Comparison of ENCODE assay signal across 20 cellular contexts in the genomic region with DNA sequence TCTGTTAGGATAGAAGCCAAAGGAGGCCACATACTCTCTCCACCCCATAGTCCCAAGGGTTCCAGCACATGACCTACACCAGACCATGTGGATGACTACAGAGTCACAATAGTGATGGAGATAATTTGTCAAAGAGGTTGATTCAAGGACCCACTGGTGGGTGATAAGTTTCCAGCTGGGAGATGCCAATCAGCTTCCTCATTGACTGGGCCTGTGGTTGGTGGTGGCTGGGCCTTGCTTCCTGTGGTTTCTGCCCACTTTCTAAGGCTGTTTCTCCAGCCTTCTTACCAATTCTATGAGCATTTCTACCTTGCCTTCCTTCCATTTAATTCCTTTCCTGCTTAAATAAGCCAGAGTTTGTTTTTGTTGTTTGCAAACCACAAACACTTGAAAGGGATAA.
DNase-seq lines count a peak whose midpoint lies in the region; ATAC-seq and TF ChIP-seq lines count a peak whose summit lies in the region.
"Had no signal": no experiment of that assay in that cellular context is flagged by ENCODE, and none has a peak within 500 bp of the region (broad histone marks: within the 10 kb centered on the region; RNA-seq: fewer than 3 reads in every experiment).

No MANE protein-coding gene starts in this region.

- DNase-seq in CMK (ENCODE audit: low read depth) = peak; percentile 41
- peak; percentile 54 for DNase-seq in KBM-7
- DNase-seq in OCI-M1 (lab: John Stamatoyannopoulos, UW) = peak; percentile 35
- peak; percentile 0 for DNase-seq in fibroblast of mammary gland (ENCODE audit: low read depth)
- no peak for DNase-seq in stimulated activated CD4-positive, alpha-beta T cell treated with anti-CD3 and anti-CD28 coated beads, Interleukin-4, amount 100 ng/mL, for 4 hours
- DNase-seq: dorsolateral prefrontal cortex; left cardiac atrium; mesendoderm; NCI-H1694 treated with DMSO at 0.1 percent for 48 hours; NCI-H446; SHP77 treated with DMSO at 0.1 percent for 48 hours; stimulated activated CD4-positive, alpha-beta T cell treated with anti-CD3 and anti-CD28 coated beads, Interleukin-1b, Interleukin-23, amount 100 ng/mL, for 48 hours; stomach; T-helper 2 cell; upper lobe of left lung had no signal

- H3K4me3 ChIP-seq in fibroblast of mammary gland (ENCODE audit: control insufficient read depth, low read depth, low read length) = no peak overlapping the region
- H3K4me3 ChIP-seq: dorsolateral prefrontal cortex, GM23338, stomach, upper lobe of left lung had no signal

- in situ Hi-C loops in KBM-7 (cut with MboI; ENCODE audit: low pct_unique_long_range_greater_than_20kb, low sequenced_read_pairs) = no loop called here

- ATAC-seq in GM19397 (IDR thresholded peaks at IDR 0.05; ENCODE audit: unreplicated experiment) = no peak
- ATAC-seq in GM21723 (IDR thresholded peaks at IDR 0.05; ENCODE audit: unreplicated experiment) = no peak
- no peak for ATAC-seq in HG02885 (IDR thresholded peaks at IDR 0.05; ENCODE audit: poor library complexity, unreplicated experiment)
- ATAC-seq: activated CD4-positive, CD25-positive, alpha-beta regulatory T cell treated with anti-CD3 and anti-CD28 coated beads, Interleukin-2, amount 50 U/mL, for 24 hours; GM23338; left cardiac atrium had no signal

- no peak for TF ChIP-seq CTCF in fibroblast of mammary gland (conservative IDR thresholded peaks at IDR 0.05; ENCODE audit: control insufficient read depth, insufficient read depth, low read depth, low read length)

Comparison
In these comparisons a context has a peak if more than half of its experiments do, and no peak if none do; other contexts are left out.
1. DNase-seq: peak in CMK (single experiment), KBM-7 (single experiment), OCI-M1 (single experiment) and fibroblast of mammary gland (single experiment); none in stimulated activated CD4-positive, alpha-beta T cell treated with anti-CD3 and anti-CD28 coated beads, Interleukin-4, amount 100 ng/mL, for 4 hours (0 of 2).